ENCODE assay signal across 14 cellular contexts in genomic region chr7:1149351-1149794, GRCh38. TPM values are rescaled to one million over a fixed set of nuclear protein-coding genes. Genes with fewer than 3 reads are reported as not detected.
DNase-seq lines count a peak whose midpoint lies in the region; ATAC-seq, FAIRE-seq and TF ChIP-seq lines count a peak whose summit lies in the region.
"Had no signal": no experiment of that assay in that cellular context is flagged by ENCODE, and none has a peak within 500 bp of the region (broad histone marks: within the 10 kb centered on the region; RNA-seq: fewer than 3 reads in every experiment).

No MANE protein-coding gene starts in this region.

- H3K4me3 ChIP-seq in Panc1 (ENCODE audit: low read depth in 2 of 2, low read length in 2 of 2) = no peak overlapping the region
- H3K4me3 ChIP-seq in kidney (ENCODE audit: low read length in 2 of 2) = no peak overlapping the region
- no peak overlapping the region for H3K4me3 ChIP-seq in spleen
- no peak overlapping the region for H3K4me3 ChIP-seq in ascending aorta

- H3K27ac ChIP-seq in Panc1 (ENCODE audit: low read length) (no peak overlapping the region), kidney (ENCODE audit: low read depth in 2 of 2, low read length in 2 of 2) (no peak overlapping the region), spleen (no peak overlapping the region), ascending aorta (no peak overlapping the region)

- ATAC-seq in Panc1 (peak; percentile 26; the same call in 1 of the 2 replicates), GM21381 (IDR thresholded peaks at IDR 0.05; ENCODE audit: unreplicated experiment) (no peak)
- ATAC-seq: PC-3 had no signal

- POLR2A ChIA-PET in Panc1 (lab: Charles Lee) = no interaction called here

- BruUV-seq in Panc1 (replicated peaks; lab: Mats Ljungman, UMichigan) = no TSS peak

- H3K36me3 ChIP-seq in Panc1 (ENCODE audit: control insufficient read depth, insufficient read depth, low read length) (no peaks in the 10 kb centered on the region; the same call in 1 of the 2 replicates), kidney (ENCODE audit: control insufficient read depth in 1 of 2, insufficient read depth in 2 of 2, low read length in 2 of 2) (peaks cover 26 to 29% of the 10 kb centered on the region in 2 donors), spleen (peaks cover 0 to 55% (median 51%) of the 10 kb centered on the region in 6 donors), ascending aorta (peaks cover 38 to 41% of the 10 kb centered on the region in 2 donors)

- CTCF ChIA-PET in Panc1 (lab: Charles Lee) = interaction anchor here (0.6 kb wide), 2 partner anchors 158 to 219 kb away, joined by 4 to 5 read pairs; no protein-coding TSS in a partner anchor

- H3K27me3 ChIP-seq in Panc1 (ENCODE audit: control insufficient read depth, insufficient read depth, low read length) (no peaks in the 10 kb centered on the region), spleen (replicated peaks in 1 of 7) (no peaks in the 10 kb centered on the region), ascending aorta (no peaks in the 10 kb centered on the region)
- H3K27me3 ChIP-seq: BE2C had no signal

- no peak overlapping the region for H3K9ac ChIP-seq in kidney (ENCODE audit: low read length in 2 of 2)

- H3K4me1 ChIP-seq in Panc1 (ENCODE audit: control insufficient read depth, insufficient read depth, low read length) = no peaks in the 10 kb centered on the region
- H3K4me1 ChIP-seq in kidney (ENCODE audit: control insufficient read depth in 1 of 2, insufficient read depth in 1 of 2, low read depth in 1 of 2, low read length in 2 of 2) = no peaks in the 10 kb centered on the region
- H3K4me1 ChIP-seq in spleen = peaks cover 0 to 5% (median under 1%) of the 10 kb centered on the region in 6 donors
- H3K4me1 ChIP-seq in ascending aorta = no peaks in the 10 kb centered on the region
- H3K4me1 ChIP-seq: BE2C had no signal

- 88 to 97% (median 95%) methylated on average over 16 to 20 of the region's 20 CpGs for WGBS in spleen, 5 donors

- no peak for TF ChIP-seq POLR2A in spleen (IDR thresholded peaks at IDR 0.05)

- H3K9me3 ChIP-seq in Panc1 (ENCODE audit: control insufficient read depth, insufficient read depth, low read depth, low read length) (no peaks in the 10 kb centered on the region), kidney (ENCODE audit: control insufficient read depth in 1 of 2, low read length in 2 of 2) (no peaks in the 10 kb centered on the region), spleen (no peaks in the 10 kb centered on the region), ascending aorta (no peaks in the 10 kb centered on the region)
- H3K9me3 ChIP-seq: BE2C had no signal

- TF ChIP-seq CTCF in Panc1 (IDR thresholded peaks at IDR 0.05) = no peak
- no peak for TF ChIP-seq CTCF in kidney (IDR thresholded peaks at IDR 0.05; ENCODE audit: borderline replicate concordance, extremely low read depth, insufficient read depth)
- TF ChIP-seq CTCF in spleen (IDR thresholded peaks at IDR 0.05 in 8 of 11, conservative IDR thresholded peaks at IDR 0.05 in 3 of 11) = no peak
- no peak for TF ChIP-seq CTCF in ascending aorta (IDR thresholded peaks at IDR 0.05)

- FAIRE-seq in HTR-8/SVneo (lab: Jason Lieb, UNC) (peak; percentile 31), kidney (lab: Jason Lieb, UNC) (no peak)

- in situ Hi-C loops in Panc1 (cut with HindIII; ENCODE audit: low pct_unique_long_range_greater_than_20kb, low sequenced_read_pairs) = loop anchor here (25.0 kb wide), 1 partner anchor 187 kb away; the partner anchor contains the start of gene ADAP1

- intact Hi-C loops in Panc1 (cut with micrococcal nuclease; ENCODE audit: unreplicated experiment) (no loop called here), kidney (cut with DNase I) (no loop called here), spleen (cut with DNase I; ENCODE audit: low total_unique reads) (no loop called here), ascending aorta (cut with DNase I) (no loop called here)

- DNase-seq in HTR-8/SVneo (ENCODE audit: insufficient read length, low spot score) = no peak
- DNase-seq in Panc1 (ENCODE audit: low read depth, low spot score) = no peak
- peak; percentile 48 for DNase-seq in kidney
- peak; percentile 63 for DNase-seq in spleen
- no peak for DNase-seq in NCI-H2196 treated with DMSO at 0.1 percent for 48 hours (lab: John Stamatoyannopoulos, UW; ENCODE audit: unreplicated experiment)
- no peak for DNase-seq in ascending aorta (ENCODE audit: low spot score in 2 of 2)
- DNase-seq: BE2C; CD4-positive, alpha-beta T cell; EL; HCEC 1CT; NCI-H187; NCI-H748 treated with DMSO at 0.1 percent for 48 hours; PC-3 had no signal

RNA-seq across cellular contexts. Expression of gene ZFAND2A, which starts 10.6 kb away (rescaled TPM):
- 24.1 TPM for total RNA-seq in Panc1 (2021; ENCODE audit: unreplicated experiment)
- 23.0 TPM for polyA plus RNA-seq in Panc1 (2012; ENCODE audit: insufficient read length)
- 21.9 TPM for total RNA-seq in kidney
- 27.6 TPM for polyA plus RNA-seq in kidney (ENCODE audit: insufficient read depth, low read depth, low replicate concordance)
- total RNA-seq in spleen = 10 to 100 TPM; 18.3 to 40.3 (median 22.9) TPM
- polyA plus RNA-seq in spleen = 10 to 100 TPM; 31.4 to 41.7 (median 32.7) TPM
- total RNA-seq in ascending aorta = 5.6 TPM

Comparison
In these comparisons a context has a peak if more than half of its experiments do, and no peak if none do; other contexts are left out.
1. DNase-seq: peak in kidney (single experiment) and spleen (single experiment); none in HTR-8/SVneo (single experiment), Panc1 (single experiment), NCI-H2196 treated with DMSO at 0.1 percent for 48 hours (single experiment) and ascending aorta (0 of 2).